Comparison of ENCODE assay signal across 12 cellular contexts in the genomic region with DNA sequence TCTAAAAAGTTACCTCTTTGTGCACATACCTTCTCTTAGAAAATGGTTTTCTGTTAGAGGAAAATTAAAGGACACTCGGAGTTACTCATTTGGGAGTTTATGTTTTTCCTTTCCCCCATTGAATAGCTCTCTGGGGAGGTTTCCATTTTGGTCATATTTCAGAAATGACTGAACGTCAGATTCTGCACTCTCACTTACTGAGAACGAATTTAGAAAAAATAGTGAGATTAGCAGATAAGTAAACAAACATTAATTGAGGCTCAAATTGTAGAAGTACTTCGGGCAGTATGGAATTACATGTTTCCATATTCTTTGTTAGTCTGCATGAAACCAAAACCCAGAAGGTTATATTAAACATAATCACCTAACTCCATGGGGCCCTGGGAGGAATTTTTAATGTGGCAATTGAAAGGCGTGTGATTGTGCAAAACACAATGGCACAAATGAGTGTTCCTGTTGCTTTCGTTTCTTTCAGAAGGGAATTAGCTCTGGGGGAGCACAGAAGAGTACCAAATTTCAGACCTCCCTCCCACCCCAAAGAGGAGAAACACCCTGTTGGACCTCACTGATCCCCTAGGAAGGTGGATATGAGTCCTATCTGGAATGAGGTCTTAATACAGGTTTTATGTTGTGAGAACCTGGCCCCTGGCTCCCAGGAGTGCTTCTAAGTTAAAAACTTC.
A peak's percentile ranks its signal among the peaks of the same experiment; 100 is the strongest.
DNase-seq lines count a peak whose midpoint lies in the region; ATAC-seq and TF ChIP-seq lines count a peak whose summit lies in the region.
"Had no signal": no experiment of that assay in that cellular context is flagged by ENCODE, and none has a peak within 500 bp of the region (broad histone marks: within the 10 kb centered on the region; RNA-seq: fewer than 3 reads in every experiment).

No MANE protein-coding gene starts in this region.

- peak overlapping the region; percentile 45 for H3K4me3 ChIP-seq in BLaER1

- H3K9ac ChIP-seq in BLaER1 = peak overlapping the region; percentile 69

- TF ChIP-seq CTCF in progenitor cell of endocrine pancreas (IDR thresholded peaks at IDR 0.05; ENCODE audit: unreplicated experiment) = no peak

- H3K27ac ChIP-seq in BLaER1 (peak overlapping the region; percentile 95), substantia nigra (ENCODE audit: low read depth, low read length, poor library complexity, severe bottlenecking) (no peak overlapping the region)

- H3K27me3 ChIP-seq in BLaER1 = no peaks in the 10 kb centered on the region

- H4K20me1 ChIP-seq in BLaER1 = no peaks in the 10 kb centered on the region

- peak; percentile 26 for ATAC-seq in GM18861 (IDR thresholded peaks at IDR 0.05; ENCODE audit: unreplicated experiment)
- peak; percentile 37 for ATAC-seq in HG02840 (IDR thresholded peaks at IDR 0.05; ENCODE audit: low FRiP score, unreplicated experiment)
- ATAC-seq in GM19324 (IDR thresholded peaks at IDR 0.05; ENCODE audit: low FRiP score, unreplicated experiment) = no peak

- DNase-seq in NCI-H146 (lab: John Stamatoyannopoulos, UW) (peak; percentile 92), progenitor cell of endocrine pancreas (ENCODE audit: low spot score, unreplicated experiment) (no peak), substantia nigra (lab: John Stamatoyannopoulos, UW) (no peak)
- DNase-seq in effector CD4-positive, alpha-beta T cell = no peak
- DNase-seq: activated CD4-positive, CD25-positive, alpha-beta regulatory T cell; H9 had no signal

- H3K27me3 Mint-ChIP-seq in progenitor cell of endocrine pancreas = no peaks in the 10 kb centered on the region
- H3K27me3 Mint-ChIP-seq: central memory CD8-positive, alpha-beta T cell had no signal

- no peaks in the 10 kb centered on the region for H3K4me1 Mint-ChIP-seq in progenitor cell of endocrine pancreas (ENCODE audit: low read depth)

- peaks cover 97% of the 10 kb centered on the region for H3K4me1 ChIP-seq in BLaER1

- H3K4me3 Mint-ChIP-seq in progenitor cell of endocrine pancreas (ENCODE audit: low read depth) = no peak overlapping the region
- H3K4me3 Mint-ChIP-seq: H9, neural crest cell had no signal

- no peaks in the 10 kb centered on the region for H3K36me3 ChIP-seq in BLaER1

- H3K4me2 ChIP-seq in BLaER1 = peak overlapping the region; percentile 98

- no peaks in the 10 kb centered on the region for H3K9me3 Mint-ChIP-seq in progenitor cell of endocrine pancreas (ENCODE audit: low read depth)

- H3K9me3 ChIP-seq in BLaER1 = peaks cover 24% of the 10 kb centered on the region

- H3K36me3 Mint-ChIP-seq in progenitor cell of endocrine pancreas (ENCODE audit: insufficient read depth) = no peaks in the 10 kb centered on the region

- H3K27ac Mint-ChIP-seq in progenitor cell of endocrine pancreas = no peak overlapping the region
- H3K27ac Mint-ChIP-seq: H9 had no signal
